ENCODE assay signal across 29 cellular contexts in the genomic region with DNA sequence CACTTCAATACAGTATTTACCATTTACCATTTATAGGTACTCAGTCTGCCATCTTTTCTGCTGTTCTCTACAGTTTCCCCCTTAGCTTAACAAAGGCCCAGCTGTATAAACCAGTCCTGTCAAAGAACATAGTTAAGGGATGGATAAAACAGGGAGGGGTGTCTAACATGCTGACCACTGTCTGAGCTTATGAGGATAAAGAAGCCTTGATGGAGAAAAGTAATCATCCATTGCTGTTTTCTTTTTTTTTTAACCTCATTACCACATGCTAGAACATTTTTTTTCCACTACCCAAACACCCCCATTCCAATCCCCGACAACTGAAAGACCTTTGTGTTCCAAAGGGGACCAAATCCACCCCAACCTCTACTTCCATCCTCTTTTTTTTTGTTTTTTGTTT. TPM values are rescaled to one million over a fixed set of nuclear protein-coding genes. Genes with fewer than 3 reads are reported as not detected.
"Had no signal": no experiment of that assay in that cellular context is flagged by ENCODE, and none has a peak within 500 bp of the region (broad histone marks: within the 10 kb centered on the region; RNA-seq: fewer than 3 reads in every experiment).

No MANE protein-coding gene starts in this region.

- H3K9me3 Mint-ChIP-seq: naive B cell; nephron; stimulated activated naive CD8-positive, alpha-beta T cell treated with anti-CD3 and anti-CD28 coated beads, Interleukin-15, Interleukin-2, amounts not matched to agents 100 ng/mL and 50 ng/mL, for 24 hours had no signal

- DNase-seq: cortex of kidney; foreskin fibroblast; heart right ventricle; hippocampal formation; left cardiac atrium; left lung; mesenchymal stem cell; mucosa of descending colon; naive B cell; occipital lobe; ovary; posterior cingulate gyrus; psoas muscle; right cardiac atrium; stimulated activated CD4-positive, alpha-beta T cell treated with anti-CD3 and anti-CD28 coated beads, Interleukin-15, amount 100 ng/mL, for 24 hours; stimulated activated CD4-positive, alpha-beta T cell treated with anti-CD3 and anti-CD28 coated beads, Interleukin-2, amount 100 ng/mL, for 48 hours; stimulated activated naive B cell treated with anti-CD40 and anti-IgM and Interleukin-4, amounts not matched to agents 10 μg/mL and 1 μg/mL and 100 μg/mL, for 72 hours; transverse colon; upper lobe of right lung; uterus had no signal

- H3K27ac Mint-ChIP-seq: mesothelial cell of epicardium; naive B cell; stimulated activated naive B cell treated with anti-CD40 and anti-IgM and Interleukin-4, amounts not matched to agents 10 μg/mL and 1 μg/mL and 100 μg/mL, for 72 hours; stimulated activated naive CD8-positive, alpha-beta T cell treated with anti-CD3 and anti-CD28 coated beads, Interleukin-15, Interleukin-2, amounts not matched to agents 100 ng/mL and 50 ng/mL, for 24 hours had no signal

- H3K4me3 ChIP-seq: gastroesophageal sphincter, heart right ventricle, left lung, mucosa of descending colon, ovary, psoas muscle, skin epidermis, thoracic aorta, transverse colon, upper lobe of right lung, uterus had no signal

- H3K36me3 ChIP-seq: gastroesophageal sphincter, heart right ventricle, left lung, ovary, thoracic aorta, transverse colon, upper lobe of right lung, uterus had no signal

- H3K4me1 Mint-ChIP-seq: naive B cell; stimulated activated naive B cell treated with anti-CD40 and anti-IgM and Interleukin-4, amounts not matched to agents 10 μg/mL and 1 μg/mL and 100 μg/mL, for 72 hours had no signal

- H3K27me3 Mint-ChIP-seq: naive B cell; stimulated activated naive CD8-positive, alpha-beta T cell treated with anti-CD3 and anti-CD28 coated beads, Interleukin-15, Interleukin-2, amounts not matched to agents 100 ng/mL and 50 ng/mL, for 24 hours had no signal

- H3K27me3 ChIP-seq: gastroesophageal sphincter, heart right ventricle, left lung, ovary, transverse colon, upper lobe of right lung, uterus had no signal

- H3K27ac ChIP-seq: epithelial cell of prostate, gastroesophageal sphincter, heart right ventricle, left lung, ovary, psoas muscle, skin epidermis, thoracic aorta, transverse colon, upper lobe of right lung, uterus had no signal

- ATAC-seq: esophagus mucosa; gastroesophageal sphincter; heart right ventricle; left cardiac atrium; left lung; mucosa of descending colon; psoas muscle; right cardiac atrium; stimulated activated naive B cell treated with anti-CD40 and anti-IgM and Interleukin-4, amounts not matched to agents 10 μg/mL and 1 μg/mL and 100 μg/mL, for 72 hours; upper lobe of right lung had no signal

- H3K36me3 Mint-ChIP-seq: mesothelial cell of epicardium; naive B cell; stimulated activated naive B cell treated with anti-CD40 and anti-IgM and Interleukin-4, amounts not matched to agents 10 μg/mL and 1 μg/mL and 100 μg/mL, for 72 hours had no signal

- H3K4me3 Mint-ChIP-seq: mesothelial cell of epicardium; naive B cell; nephron; stimulated activated naive B cell treated with anti-CD40 and anti-IgM and Interleukin-4, amounts not matched to agents 10 μg/mL and 1 μg/mL and 100 μg/mL, for 72 hours; stimulated activated naive CD8-positive, alpha-beta T cell treated with anti-CD3 and anti-CD28 coated beads, Interleukin-15, Interleukin-2, amounts not matched to agents 100 ng/mL and 50 ng/mL, for 24 hours had no signal

- H3K9me3 ChIP-seq: gastroesophageal sphincter, left lung, mucosa of descending colon, ovary, psoas muscle, thoracic aorta, transverse colon, upper lobe of right lung, uterus had no signal

- H3K4me1 ChIP-seq: gastroesophageal sphincter, heart right ventricle, left lung, psoas muscle, transverse colon, upper lobe of right lung, uterus had no signal

RNA-seq across cellular contexts. Expression of a gene that starts 39.9 kb away (rescaled TPM):
- total RNA-seq: lung microvascular endothelial cell had no signal
